In the genomic region with DNA sequence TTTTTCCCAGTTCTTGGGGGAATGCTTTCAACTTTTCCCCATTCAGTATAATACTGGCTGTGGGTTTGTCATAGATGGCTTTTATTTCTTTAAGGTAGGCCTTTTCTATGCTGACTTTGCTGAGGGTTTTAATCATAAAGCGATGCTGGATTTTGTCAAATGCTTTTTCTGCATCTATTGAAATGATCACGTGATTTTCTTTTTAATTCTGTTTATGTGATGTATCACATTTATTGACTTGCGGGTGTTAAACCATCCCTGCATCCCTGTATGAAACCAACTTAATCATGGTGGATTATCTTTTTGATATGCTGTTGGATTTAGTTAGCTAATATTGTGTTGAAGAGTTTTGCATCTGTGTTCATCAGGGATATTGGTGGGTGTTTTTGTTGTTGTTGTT, we compare ENCODE assay signal across 6 cellular contexts.
"Had no signal": no experiment of that assay in that cellular context is flagged by ENCODE, and none has a peak within 500 bp of the region (broad histone marks: within the 10 kb centered on the region; RNA-seq: fewer than 3 reads in every experiment).

No MANE protein-coding gene starts in this region.

- H3K9ac ChIP-seq: KMS-11 had no signal

- H3K27ac ChIP-seq: HL-60, KMS-11 had no signal

- H3K4me2 ChIP-seq: KMS-11 had no signal

- DNase-seq: IMR-90, KBM-7, KG1 had no signal

- FAIRE-seq: HTR-8/SVneo had no signal
